Comparison of ENCODE assay signal across 13 cellular contexts in genomic region chr7:6639627-6640026, GRCh38. TPM values are rescaled to one million over a fixed set of nuclear protein-coding genes. Genes with fewer than 3 reads are reported as not detected.
DNase-seq lines count a peak whose midpoint lies in the region; ATAC-seq and TF ChIP-seq lines count a peak whose summit lies in the region.
"Had no signal": no experiment of that assay in that cellular context is flagged by ENCODE, and none has a peak within 500 bp of the region (broad histone marks: within the 10 kb centered on the region; RNA-seq: fewer than 3 reads in every experiment).

No MANE protein-coding gene starts in this region.

- CTCF ChIA-PET in activated CD4-positive, alpha-beta memory T cell treated with anti-CD3 and anti-CD28 coated beads for 36 hours (lab: Charles Lee), result no interaction called here
- CTCF ChIA-PET in activated CD4-positive, alpha-beta memory T cell treated with anti-CD3 and anti-CD28 coated beads, Interleukin-2, amount 10 ng/mL, durations not matched to agents 7 days and 5 days (lab: Charles Lee), result no interaction called here
- CTCF ChIA-PET in WTC11 (lab: Charles Lee), result no interaction called here

- peak overlapping the region; percentile 77 for H3K27ac Mint-ChIP-seq in activated CD4-positive, alpha-beta memory T cell treated with anti-CD3 and anti-CD28 coated beads for 36 hours
- no peak overlapping the region for H3K27ac Mint-ChIP-seq in activated CD4-positive, alpha-beta memory T cell treated with anti-CD3 and anti-CD28 coated beads, Interleukin-2, amount 10 ng/mL, durations not matched to agents 7 days and 5 days
- H3K27ac Mint-ChIP-seq in WTC11, result peak overlapping the region; percentile 95
- peak overlapping the region; percentile 55 to 93 (median 84) for H3K27ac Mint-ChIP-seq in immature natural killer cell
- peak overlapping the region; percentile 90 for H3K27ac Mint-ChIP-seq in stimulated activated effector memory CD8-positive, alpha-beta T cell treated with anti-CD3 and anti-CD28 coated beads, Interleukin-12 subunit alpha, Interleukin-12 subunit beta, amount 100 ng/mL, for 72 hours

- peaks cover 57% of the 10 kb centered on the region for H3K36me3 ChIP-seq in BE2C

- no peaks in the 10 kb centered on the region for H3K4me1 ChIP-seq in BE2C

- TF ChIP-seq CTCF in WTC11 (IDR thresholded peaks at IDR 0.05), result no peak
- TF ChIP-seq CTCF in BE2C (IDR thresholded peaks at IDR 0.05; ENCODE audit: low read depth, low read length), result no peak

- intact Hi-C loops in activated CD4-positive, alpha-beta memory T cell treated with anti-CD3 and anti-CD28 coated beads for 36 hours (cut with micrococcal nuclease), result no loop called here

- no peaks in the 10 kb centered on the region; the same call in 1 of the 2 replicates for H3K9me3 ChIP-seq in BE2C
- H3K9me3 ChIP-seq: ascending aorta had no signal

- H3K4me1 Mint-ChIP-seq in activated CD4-positive, alpha-beta memory T cell treated with anti-CD3 and anti-CD28 coated beads for 36 hours (ENCODE audit: low read depth), result peaks cover 30% of the 10 kb centered on the region
- peaks cover 30% of the 10 kb centered on the region for H3K4me1 Mint-ChIP-seq in activated CD4-positive, alpha-beta memory T cell treated with anti-CD3 and anti-CD28 coated beads, Interleukin-2, amount 10 ng/mL, durations not matched to agents 7 days and 5 days
- H3K4me1 Mint-ChIP-seq in WTC11 (peaks cover 17% of the 10 kb centered on the region), immature natural killer cell (peaks cover 33 to 37% of the 10 kb centered on the region in 2 donors)
- peaks cover 41% of the 10 kb centered on the region for H3K4me1 Mint-ChIP-seq in stimulated activated effector memory CD8-positive, alpha-beta T cell treated with anti-CD3 and anti-CD28 coated beads, Interleukin-12 subunit alpha, Interleukin-12 subunit beta, amount 100 ng/mL, for 72 hours

- H3K36me3 Mint-ChIP-seq in activated CD4-positive, alpha-beta memory T cell treated with anti-CD3 and anti-CD28 coated beads for 36 hours, result peaks cover 21% of the 10 kb centered on the region
- peaks cover 46% of the 10 kb centered on the region for H3K36me3 Mint-ChIP-seq in activated CD4-positive, alpha-beta memory T cell treated with anti-CD3 and anti-CD28 coated beads, Interleukin-2, amount 10 ng/mL, durations not matched to agents 7 days and 5 days (ENCODE audit: low read depth)
- no peaks in the 10 kb centered on the region for H3K36me3 Mint-ChIP-seq in WTC11
- peaks cover 0 to 7% (median 0%) of the 10 kb centered on the region in 3 donors for H3K36me3 Mint-ChIP-seq in immature natural killer cell
- H3K36me3 Mint-ChIP-seq in stimulated activated effector memory CD8-positive, alpha-beta T cell treated with anti-CD3 and anti-CD28 coated beads, Interleukin-12 subunit alpha, Interleukin-12 subunit beta, amount 100 ng/mL, for 72 hours, result peaks cover 34% of the 10 kb centered on the region

- ATAC-seq in WTC11, result no peak
- no peak for ATAC-seq in stimulated activated effector memory CD8-positive, alpha-beta T cell treated with anti-CD3 and anti-CD28 coated beads, Interleukin-12 subunit alpha, Interleukin-12 subunit beta, amount 100 ng/mL, for 72 hours

- H3K4me3 Mint-ChIP-seq in activated CD4-positive, alpha-beta memory T cell treated with anti-CD3 and anti-CD28 coated beads for 36 hours, result no peak overlapping the region
- H3K4me3 Mint-ChIP-seq in activated CD4-positive, alpha-beta memory T cell treated with anti-CD3 and anti-CD28 coated beads, Interleukin-2, amount 10 ng/mL, durations not matched to agents 7 days and 5 days, result no peak overlapping the region
- no peak overlapping the region for H3K4me3 Mint-ChIP-seq in WTC11
- peak overlapping the region in 1 of 5 donors; percentile 81 for H3K4me3 Mint-ChIP-seq in immature natural killer cell
- H3K4me3 Mint-ChIP-seq in stimulated activated effector memory CD8-positive, alpha-beta T cell treated with anti-CD3 and anti-CD28 coated beads, Interleukin-12 subunit alpha, Interleukin-12 subunit beta, amount 100 ng/mL, for 72 hours, result peak overlapping the region; percentile 82

- H3K9me3 Mint-ChIP-seq in activated CD4-positive, alpha-beta memory T cell treated with anti-CD3 and anti-CD28 coated beads for 36 hours, result no peaks in the 10 kb centered on the region
- no peaks in the 10 kb centered on the region for H3K9me3 Mint-ChIP-seq in activated CD4-positive, alpha-beta memory T cell treated with anti-CD3 and anti-CD28 coated beads, Interleukin-2, amount 10 ng/mL, durations not matched to agents 7 days and 5 days
- H3K9me3 Mint-ChIP-seq in WTC11 (no peaks in the 10 kb centered on the region), immature natural killer cell (no peaks in the 10 kb centered on the region)
- H3K9me3 Mint-ChIP-seq in stimulated activated effector memory CD8-positive, alpha-beta T cell treated with anti-CD3 and anti-CD28 coated beads, Interleukin-12 subunit alpha, Interleukin-12 subunit beta, amount 100 ng/mL, for 72 hours, result no peaks in the 10 kb centered on the region

- DNase-seq in activated CD4-positive, alpha-beta memory T cell treated with anti-CD3 and anti-CD28 coated beads for 36 hours, result no peak
- DNase-seq in activated CD4-positive, alpha-beta memory T cell treated with anti-CD3 and anti-CD28 coated beads, Interleukin-2, amount 10 ng/mL, durations not matched to agents 7 days and 5 days, result no peak
- DNase-seq in WTC11 (ENCODE audit: low spot score) (no peak), immature natural killer cell (no peak), GDM1 (lab: John Stamatoyannopoulos, UW) (no peak), BE2C (no peak), mucosa of gallbladder (ENCODE audit: low spot score) (no peak)
- no peak for DNase-seq in stimulated activated effector memory CD8-positive, alpha-beta T cell treated with anti-CD3 and anti-CD28 coated beads, Interleukin-12 subunit alpha, Interleukin-12 subunit beta, amount 100 ng/mL, for 72 hours (ENCODE audit: low spot score in 2 of 2)
- DNase-seq: head of caudate nucleus, NCI-H187 treated with DMSO at 0.1 percent for 48 hours, NCI-H510A, retina had no signal

- no peaks in the 10 kb centered on the region for H3K27me3 Mint-ChIP-seq in activated CD4-positive, alpha-beta memory T cell treated with anti-CD3 and anti-CD28 coated beads for 36 hours
- H3K27me3 Mint-ChIP-seq in activated CD4-positive, alpha-beta memory T cell treated with anti-CD3 and anti-CD28 coated beads, Interleukin-2, amount 10 ng/mL, durations not matched to agents 7 days and 5 days, result no peaks in the 10 kb centered on the region
- peaks cover 4% of the 10 kb centered on the region; the same call in 1 of the 2 replicates for H3K27me3 Mint-ChIP-seq in WTC11 (ENCODE audit: low read depth)
- peaks cover 0 to 1% (median 0%) of the 10 kb centered on the region in 3 donors for H3K27me3 Mint-ChIP-seq in immature natural killer cell (ENCODE audit: low read depth in 3 of 3)

- no peaks in the 10 kb centered on the region for H3K27me3 ChIP-seq in BE2C
- H3K27me3 ChIP-seq: ascending aorta had no signal

- no peak overlapping the region for H3K4me3 ChIP-seq in BE2C (ENCODE audit: low read depth, low read length)

- POLR2A ChIA-PET in activated CD4-positive, alpha-beta memory T cell treated with anti-CD3 and anti-CD28 coated beads for 36 hours (lab: Charles Lee), result no interaction called here
- POLR2A ChIA-PET in activated CD4-positive, alpha-beta memory T cell treated with anti-CD3 and anti-CD28 coated beads, Interleukin-2, amount 10 ng/mL, durations not matched to agents 7 days and 5 days (lab: Charles Lee), result interaction anchor here (0.9 kb wide), 1 partner anchor 15 kb away, joined by 3 read pairs; no protein-coding TSS in a partner anchor
- POLR2A ChIA-PET in WTC11 (lab: Charles Lee), result no interaction called here

TF ChIP-seq in WTC11, 78 proteins besides CTCF, POLR2A, EP300 and RAD21 (continues in another document):
- TF ChIP-seq CBFB (CRISPR knock-in tag; IDR thresholded peaks at IDR 0.05; ENCODE audit: low read depth) (no peak), ZNF416 (CRISPR knock-in tag; IDR thresholded peaks at IDR 0.05) (no peak), PREB (CRISPR knock-in tag; IDR thresholded peaks at IDR 0.05; ENCODE audit: borderline replicate concordance) (no peak)
- TF ChIP-seq, protein P1, sequence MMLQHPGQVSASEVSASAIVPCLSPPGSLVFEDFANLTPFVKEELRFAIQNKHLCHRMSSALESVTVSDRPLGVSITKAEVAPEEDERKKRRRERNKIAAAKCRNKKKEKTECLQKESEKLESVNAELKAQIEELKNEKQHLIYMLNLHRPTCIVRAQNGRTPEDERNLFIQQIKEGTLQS (CRISPR knock-in tag; conservative IDR thresholded peaks at IDR 0.05), result no peak

RNA-seq across cellular contexts. Expression of gene ZNF316, which starts 2.5 kb away (rescaled TPM):
- 10 to 100 TPM; 19.7 to 21.7 TPM for total RNA-seq in activated CD4-positive, alpha-beta memory T cell treated with anti-CD3 and anti-CD28 coated beads for 36 hours
- total RNA-seq in activated CD4-positive, alpha-beta memory T cell treated with anti-CD3 and anti-CD28 coated beads, Interleukin-2, amount 10 ng/mL, durations not matched to agents 7 days and 5 days, result 10 to 100 TPM; 23.4 to 26.1 TPM
- 15.1 to 19.9 TPM (median 18.8 TPM) in 3 replicates for total RNA-seq in WTC11 (2021)
- 1 to 10 TPM in 2 of 3 donors, under 1 TPM in 1; 0.97 to 3.5 (median 1.7) TPM for polyA plus RNA-seq in immature natural killer cell
- 58.5 TPM for polyA plus RNA-seq in BE2C (2012; ENCODE audit: insufficient read depth, insufficient read length, low read depth)
- 37.3 TPM for total RNA-seq in mucosa of gallbladder

RNA-seq across cellular contexts. Expression of gene ZNF853, which starts 24.2 kb away (rescaled TPM):
- 1 to 10 TPM in 1 of 2 experiments, under 1 TPM in 1; 0.99 to 1.2 TPM for total RNA-seq in activated CD4-positive, alpha-beta memory T cell treated with anti-CD3 and anti-CD28 coated beads for 36 hours
- under 1 TPM; 0.18 to 0.23 TPM for total RNA-seq in activated CD4-positive, alpha-beta memory T cell treated with anti-CD3 and anti-CD28 coated beads, Interleukin-2, amount 10 ng/mL, durations not matched to agents 7 days and 5 days
- total RNA-seq in WTC11 (2021), result 7.7 to 8.0 TPM (median 8.0 TPM) in 3 replicates
- 1 to 10 TPM in 2 of 3 donors, under 1 TPM in 1; 0.83 to 5.5 (median 3.4) TPM for polyA plus RNA-seq in immature natural killer cell
- polyA plus RNA-seq in BE2C (2012; ENCODE audit: insufficient read depth, insufficient read length, low read depth), result 3.6 TPM
- 11.2 TPM for total RNA-seq in mucosa of gallbladder

RNA-seq across cellular contexts. Expression of gene INTS15, which starts 49.8 kb away (rescaled TPM):
- 10 to 100 TPM; 25.9 to 27.5 TPM for total RNA-seq in activated CD4-positive, alpha-beta memory T cell treated with anti-CD3 and anti-CD28 coated beads for 36 hours
- total RNA-seq in activated CD4-positive, alpha-beta memory T cell treated with anti-CD3 and anti-CD28 coated beads, Interleukin-2, amount 10 ng/mL, durations not matched to agents 7 days and 5 days, result 10 to 100 TPM; 30.0 to 31.6 TPM
- 25.6 to 28.2 TPM (median 27.6 TPM) in 3 replicates for total RNA-seq in WTC11 (2021)
- 10 to 100 TPM; 20.9 to 47.1 (median 30.8) TPM for polyA plus RNA-seq in immature natural killer cell
- polyA plus RNA-seq in BE2C (2012; ENCODE audit: insufficient read depth, insufficient read length, low read depth), result 158 TPM
- 32.1 TPM for total RNA-seq in mucosa of gallbladder
